In the genomic region with DNA sequence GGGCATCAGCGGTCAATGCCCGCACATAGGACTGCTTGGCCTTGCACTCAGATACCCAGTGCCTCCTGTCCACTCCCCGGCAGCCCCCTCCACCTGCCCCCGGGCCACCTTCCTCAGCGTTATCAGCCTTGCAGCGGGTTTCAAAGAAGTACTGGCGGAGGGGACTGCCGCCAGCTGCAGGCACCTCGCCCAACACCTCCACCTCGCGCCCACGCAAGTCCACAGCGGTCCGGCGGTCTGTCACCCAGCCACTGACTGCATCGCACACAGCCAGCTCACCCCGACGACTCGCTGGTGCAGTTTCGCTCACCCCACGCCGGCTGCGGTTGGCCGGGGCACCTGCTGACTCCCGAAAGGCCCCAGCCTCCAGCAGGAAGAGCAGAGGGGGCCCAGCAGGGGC, we compare ENCODE assay signal across 1 cellular context.
TF ChIP-seq lines count a peak whose summit lies in the region.

No MANE protein-coding gene starts in this region.

TF ChIP-seq in SK-N-SH, 30 proteins besides CTCF, POLR2A, EP300 and RAD21 (continued from another document):
- TF ChIP-seq, protein P1, sequence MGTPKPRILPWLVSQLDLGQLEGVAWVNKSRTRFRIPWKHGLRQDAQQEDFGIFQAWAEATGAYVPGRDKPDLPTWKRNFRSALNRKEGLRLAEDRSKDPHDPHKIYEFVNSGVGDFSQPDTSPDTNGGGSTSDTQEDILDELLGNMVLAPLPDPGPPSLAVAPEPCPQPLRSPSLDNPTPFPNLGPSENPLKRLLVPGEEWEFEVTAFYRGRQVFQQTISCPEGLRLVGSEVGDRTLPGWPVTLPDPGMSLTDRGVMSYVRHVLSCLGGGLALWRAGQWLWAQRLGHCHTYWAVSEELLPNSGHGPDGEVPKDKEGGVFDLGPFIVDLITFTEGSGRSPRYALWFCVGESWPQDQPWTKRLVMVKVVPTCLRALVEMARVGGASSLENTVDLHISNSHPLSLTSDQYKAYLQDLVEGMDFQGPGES (IDR thresholded peaks at IDR 0.05; ENCODE audit: low read depth, low read length) = no peak
- TF ChIP-seq, protein P2, sequence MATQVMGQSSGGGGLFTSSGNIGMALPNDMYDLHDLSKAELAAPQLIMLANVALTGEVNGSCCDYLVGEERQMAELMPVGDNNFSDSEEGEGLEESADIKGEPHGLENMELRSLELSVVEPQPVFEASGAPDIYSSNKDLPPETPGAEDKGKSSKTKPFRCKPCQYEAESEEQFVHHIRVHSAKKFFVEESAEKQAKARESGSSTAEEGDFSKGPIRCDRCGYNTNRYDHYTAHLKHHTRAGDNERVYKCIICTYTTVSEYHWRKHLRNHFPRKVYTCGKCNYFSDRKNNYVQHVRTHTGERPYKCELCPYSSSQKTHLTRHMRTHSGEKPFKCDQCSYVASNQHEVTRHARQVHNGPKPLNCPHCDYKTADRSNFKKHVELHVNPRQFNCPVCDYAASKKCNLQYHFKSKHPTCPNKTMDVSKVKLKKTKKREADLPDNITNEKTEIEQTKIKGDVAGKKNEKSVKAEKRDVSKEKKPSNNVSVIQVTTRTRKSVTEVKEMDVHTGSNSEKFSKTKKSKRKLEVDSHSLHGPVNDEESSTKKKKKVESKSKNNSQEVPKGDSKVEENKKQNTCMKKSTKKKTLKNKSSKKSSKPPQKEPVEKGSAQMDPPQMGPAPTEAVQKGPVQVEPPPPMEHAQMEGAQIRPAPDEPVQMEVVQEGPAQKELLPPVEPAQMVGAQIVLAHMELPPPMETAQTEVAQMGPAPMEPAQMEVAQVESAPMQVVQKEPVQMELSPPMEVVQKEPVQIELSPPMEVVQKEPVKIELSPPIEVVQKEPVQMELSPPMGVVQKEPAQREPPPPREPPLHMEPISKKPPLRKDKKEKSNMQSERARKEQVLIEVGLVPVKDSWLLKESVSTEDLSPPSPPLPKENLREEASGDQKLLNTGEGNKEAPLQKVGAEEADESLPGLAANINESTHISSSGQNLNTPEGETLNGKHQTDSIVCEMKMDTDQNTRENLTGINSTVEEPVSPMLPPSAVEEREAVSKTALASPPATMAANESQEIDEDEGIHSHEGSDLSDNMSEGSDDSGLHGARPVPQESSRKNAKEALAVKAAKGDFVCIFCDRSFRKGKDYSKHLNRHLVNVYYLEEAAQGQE (IDR thresholded peaks at IDR 0.05; ENCODE audit: low read depth, low read length) = no peak
- TF ChIP-seq FOXM1 (IDR thresholded peaks at IDR 0.05; ENCODE audit: low read depth) = no peak
- TF ChIP-seq, protein P3, sequence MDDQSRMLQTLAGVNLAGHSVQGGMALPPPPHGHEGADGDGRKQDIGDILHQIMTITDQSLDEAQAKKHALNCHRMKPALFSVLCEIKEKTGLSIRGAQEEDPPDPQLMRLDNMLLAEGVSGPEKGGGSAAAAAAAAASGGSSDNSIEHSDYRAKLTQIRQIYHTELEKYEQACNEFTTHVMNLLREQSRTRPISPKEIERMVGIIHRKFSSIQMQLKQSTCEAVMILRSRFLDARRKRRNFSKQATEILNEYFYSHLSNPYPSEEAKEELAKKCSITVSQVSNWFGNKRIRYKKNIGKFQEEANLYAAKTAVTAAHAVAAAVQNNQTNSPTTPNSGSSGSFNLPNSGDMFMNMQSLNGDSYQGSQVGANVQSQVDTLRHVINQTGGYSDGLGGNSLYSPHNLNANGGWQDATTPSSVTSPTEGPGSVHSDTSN (IDR thresholded peaks at IDR 0.05) = no peak
- TF ChIP-seq RXRA (IDR thresholded peaks at IDR 0.05; ENCODE audit: borderline replicate concordance, low read depth) = no peak
